ENCODE assay signal across 9 cellular contexts in genomic region chr2:161416294-161416632, GRCh38. TPM values are rescaled to one million over a fixed set of nuclear protein-coding genes. Genes with fewer than 3 reads are reported as not detected.
DNase-seq lines count a peak whose midpoint lies in the region; ATAC-seq and TF ChIP-seq lines count a peak whose summit lies in the region.
"Had no signal": no experiment of that assay in that cellular context is flagged by ENCODE, and none has a peak within 500 bp of the region (broad histone marks: within the 10 kb centered on the region; RNA-seq: fewer than 3 reads in every experiment).

Gene TBR1, plus strand, starts transcription at chr2:161416297. Its CDS starts 114 bp downstream, at chr2:161416411.

- H3K4me1 ChIP-seq in aorta (ENCODE audit: control insufficient read depth in 1 of 2, insufficient read depth in 2 of 2, low read length in 2 of 2) (no peaks in the 10 kb centered on the region), sigmoid colon (peaks cover 0 to 42% (median 36%) of the 10 kb centered on the region in 4 donors)

- H3K27me3 Mint-ChIP-seq in activated T-helper 17 cell treated with anti-CD3 and anti-CD28 coated beads, Interleukin-2, amount 50 U/mL, for 72 hours = peaks cover 65% of the 10 kb centered on the region
- H3K27me3 Mint-ChIP-seq in immature natural killer cell (ENCODE audit: low read depth in 3 of 3) = peaks cover 26 to 44% (median 38%) of the 10 kb centered on the region in 3 donors

- peak within 1 kb of the TSS; percentile 70 for H3K4me3 Mint-ChIP-seq in activated T-helper 17 cell treated with anti-CD3 and anti-CD28 coated beads, Interleukin-2, amount 50 U/mL, for 72 hours
- peak within 1 kb of the TSS; percentile 61 to 82 (median 77) for H3K4me3 Mint-ChIP-seq in immature natural killer cell

- peak; percentile 39 for DNase-seq in ELF-1 (ENCODE audit: low read depth, low spot score)
- DNase-seq in immature natural killer cell = no peak
- DNase-seq in aorta = no peak
- DNase-seq in GM03348 (ENCODE audit: low spot score) = no peak
- DNase-seq in sigmoid colon = no peak

- H3K4me3 ChIP-seq in aorta (ENCODE audit: low read length in 2 of 2) (no peak within 1 kb of the TSS), sigmoid colon (peak within 1 kb of the TSS in 1 of 4 donors; percentile 43)

- TF ChIP-seq CTCF in 22Rv1 (IDR thresholded peaks at IDR 0.05) (no peak), sigmoid colon (IDR thresholded peaks at IDR 0.05) (no peak)

- H3K36me3 ChIP-seq in aorta (ENCODE audit: control insufficient read depth in 1 of 2, insufficient read depth in 2 of 2, low read length in 1 of 2) (no peaks in the 10 kb centered on the region), sigmoid colon (no peaks in the 10 kb centered on the region)

- no peaks in the 10 kb centered on the region for H3K27me3 ChIP-seq in aorta (ENCODE audit: control insufficient read depth in 1 of 2, insufficient read depth in 2 of 2, low read length in 1 of 2)
- H3K27me3 ChIP-seq in sigmoid colon = peaks cover 42 to 86% (median 67%) of the 10 kb centered on the region in 3 donors

- no peak for TF ChIP-seq EP300 in sigmoid colon (IDR thresholded peaks at IDR 0.05)

- H3K9me3 Mint-ChIP-seq in activated T-helper 17 cell treated with anti-CD3 and anti-CD28 coated beads, Interleukin-2, amount 50 U/mL, for 72 hours = no peaks in the 10 kb centered on the region
- H3K9me3 Mint-ChIP-seq in immature natural killer cell = no peaks in the 10 kb centered on the region

- intact Hi-C loops in aorta (cut with DNase I) (no loop called here), sigmoid colon (cut with DNase I) (no loop called here)

- 8 to 13% methylated on average over 7 of the region's 7 CpGs for WGBS in aorta, 2 donors
- WGBS in sigmoid colon, 2 donors = 3 to 5% methylated on average over 7 of the region's 7 CpGs

- peaks cover 22% of the 10 kb centered on the region for H3K36me3 Mint-ChIP-seq in activated T-helper 17 cell treated with anti-CD3 and anti-CD28 coated beads, Interleukin-2, amount 50 U/mL, for 72 hours (ENCODE audit: low read depth)
- H3K36me3 Mint-ChIP-seq in immature natural killer cell = peaks cover 2 to 11% (median 10%) of the 10 kb centered on the region in 3 donors

- peaks cover 28% of the 10 kb centered on the region for H3K4me1 Mint-ChIP-seq in activated T-helper 17 cell treated with anti-CD3 and anti-CD28 coated beads, Interleukin-2, amount 50 U/mL, for 72 hours
- H3K4me1 Mint-ChIP-seq in immature natural killer cell = peaks cover 27 to 60% of the 10 kb centered on the region in 2 donors

- no peak within 1 kb of the TSS for H3K27ac Mint-ChIP-seq in activated T-helper 17 cell treated with anti-CD3 and anti-CD28 coated beads, Interleukin-2, amount 50 U/mL, for 72 hours
- H3K27ac Mint-ChIP-seq in immature natural killer cell = no peak within 1 kb of the TSS

- H3K9me3 ChIP-seq in aorta (ENCODE audit: control insufficient read depth, low read length) (no peaks in the 10 kb centered on the region), sigmoid colon (no peaks in the 10 kb centered on the region)

- TF ChIP-seq POLR2A in sigmoid colon (IDR thresholded peaks at IDR 0.05) = no peak

- ATAC-seq in activated T-helper 17 cell treated with anti-CD3 and anti-CD28 coated beads, Interleukin-2, amount 50 U/mL, for 72 hours (replicated peaks) = no peak
- ATAC-seq in aorta (ENCODE audit: low FRiP score) (no peak), GM18873 (IDR thresholded peaks at IDR 0.05; ENCODE audit: low FRiP score, unreplicated experiment) (no peak)

- peak within 1 kb of the TSS; percentile 56 for H3K27ac ChIP-seq in 22Rv1
- H3K27ac ChIP-seq in aorta (ENCODE audit: low read depth in 1 of 2, low read length in 2 of 2) = no peak within 1 kb of the TSS
- no peak within 1 kb of the TSS for H3K27ac ChIP-seq in sigmoid colon
- H3K27ac ChIP-seq: skin epidermis had no signal

RNA-seq across cellular contexts. Expression of gene TBR1, which starts in this region (rescaled TPM):
- under 1 TPM; 0.05 to 0.06 TPM for total RNA-seq in activated T-helper 17 cell treated with anti-CD3 and anti-CD28 coated beads, Interleukin-2, amount 50 U/mL, for 72 hours
- polyA plus RNA-seq in immature natural killer cell = not detected
- not detected for total RNA-seq in aorta
- polyA plus RNA-seq in aorta = not detected
- not detected for total RNA-seq in sigmoid colon
- not detected for polyA plus RNA-seq in sigmoid colon
